Comparison of ENCODE assay signal across 15 cellular contexts in the genomic region with DNA sequence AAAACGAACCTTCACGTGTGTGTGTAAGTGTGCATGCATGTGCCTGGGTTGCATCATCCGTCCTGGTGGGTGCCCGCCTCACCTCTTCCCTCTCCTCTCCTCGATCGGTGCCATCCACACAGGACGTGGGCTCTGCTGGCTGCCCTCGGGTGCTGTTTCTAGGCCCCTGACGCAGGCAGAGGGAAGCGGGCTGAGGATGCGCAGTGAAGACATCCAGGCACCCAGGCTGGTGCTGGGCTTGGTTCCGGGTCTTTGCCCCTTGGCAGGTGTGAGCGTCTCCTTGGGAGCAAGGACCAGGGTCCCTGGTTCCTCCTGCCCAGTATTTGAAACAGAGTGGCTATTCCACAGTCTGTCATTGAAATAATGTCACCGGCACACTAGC. TPM values are rescaled to one million over a fixed set of nuclear protein-coding genes. Genes with fewer than 3 reads are reported as not detected.
DNase-seq lines count a peak whose midpoint lies in the region; ATAC-seq and TF ChIP-seq lines count a peak whose summit lies in the region.
"Had no signal": no experiment of that assay in that cellular context is flagged by ENCODE, and none has a peak within 500 bp of the region (broad histone marks: within the 10 kb centered on the region; RNA-seq: fewer than 3 reads in every experiment).

No MANE protein-coding gene starts in this region.

- peak overlapping the region in 9 of 10 donors; percentile 4 to 44 (median 38) for H3K4me3 ChIP-seq in heart right ventricle
- H3K4me3 ChIP-seq in psoas muscle: peak overlapping the region; percentile 38
- peak overlapping the region; percentile 25 for H3K4me3 ChIP-seq in upper lobe of right lung

- WGBS in heart right ventricle, 2 donors: 82 to 89% methylated on average over 14 of the region's 14 CpGs
- 87 to 90% (median 88%) methylated on average over 14 of the region's 14 CpGs for WGBS in psoas muscle, 3 donors

- DNase-seq in heart right ventricle (no peak), left cardiac atrium (no peak), psoas muscle (no peak), upper lobe of right lung (no peak), HK-2 (ENCODE audit: unreplicated experiment) (no peak)
- no peak for DNase-seq in effector memory CD8-positive, alpha-beta T cell
- no peak for DNase-seq in activated effector memory CD4-positive, alpha-beta T cell treated with anti-CD3 and anti-CD28 coated beads, Interleukin-2, amount 50 U/mL, for 16 hours
- no peak for DNase-seq in stimulated activated CD4-positive, alpha-beta T cell treated with anti-CD3 and anti-CD28 coated beads, Interleukin-2, amount 100 ng/mL, for 48 hours
- DNase-seq: immature natural killer cell, NCI-H1417, NCI-H524, T1000 had no signal

- H3K9me3 ChIP-seq in heart right ventricle: no peaks in the 10 kb centered on the region
- H3K9me3 ChIP-seq in psoas muscle: no peaks in the 10 kb centered on the region
- no peaks in the 10 kb centered on the region for H3K9me3 ChIP-seq in upper lobe of right lung

- no peak overlapping the region for H3K27ac Mint-ChIP-seq in effector memory CD8-positive, alpha-beta T cell
- H3K27ac Mint-ChIP-seq: activated CD8-positive, alpha-beta T cell treated with anti-CD3 and anti-CD28 coated beads for 36 hours; dendritic cell treated with granulocyte-macrophage colony-stimulating factor and Interleukin-4, amounts not matched to agents 40 ng/mL and 50 ng/mL, for 4 days had no signal

- TF ChIP-seq CTCF in heart right ventricle (IDR thresholded peaks at IDR 0.05): no peak
- TF ChIP-seq CTCF in psoas muscle (IDR thresholded peaks at IDR 0.05): no peak
- no peak for TF ChIP-seq CTCF in upper lobe of right lung (IDR thresholded peaks at IDR 0.05)

- H3K36me3 ChIP-seq in heart right ventricle (no peaks in the 10 kb centered on the region), psoas muscle (ENCODE audit: insufficient read depth in 1 of 2, low read depth in 1 of 2) (no peaks in the 10 kb centered on the region), upper lobe of right lung (no peaks in the 10 kb centered on the region)

- H3K4me3 Mint-ChIP-seq in effector memory CD8-positive, alpha-beta T cell: no peak overlapping the region
- H3K4me3 Mint-ChIP-seq: activated naive CD4-positive, alpha-beta T cell treated with anti-CD3 and anti-CD28 coated beads for 36 hours; dendritic cell treated with granulocyte-macrophage colony-stimulating factor and Interleukin-4, amounts not matched to agents 40 ng/mL and 50 ng/mL, for 4 days had no signal

- H3K36me3 Mint-ChIP-seq in effector memory CD8-positive, alpha-beta T cell (ENCODE audit: insufficient read depth): peaks cover 5% of the 10 kb centered on the region
- H3K36me3 Mint-ChIP-seq: immature natural killer cell had no signal

- peaks cover 3 to 22% (median 15%) of the 10 kb centered on the region in 9 donors for H3K4me1 ChIP-seq in heart right ventricle
- peaks cover 11% of the 10 kb centered on the region for H3K4me1 ChIP-seq in psoas muscle
- peaks cover 13% of the 10 kb centered on the region for H3K4me1 ChIP-seq in upper lobe of right lung

- H3K27ac ChIP-seq in heart right ventricle (peak overlapping the region in 9 of 10 donors; percentile 2 to 76 (median 60)), psoas muscle (no peak overlapping the region), upper lobe of right lung (no peak overlapping the region)

- H3K27me3 Mint-ChIP-seq in effector memory CD8-positive, alpha-beta T cell: no peaks in the 10 kb centered on the region
- H3K27me3 Mint-ChIP-seq: activated CD8-positive, alpha-beta T cell treated with anti-CD3 and anti-CD28 coated beads for 36 hours had no signal

- intact Hi-C loops in heart right ventricle (cut with DNase I) (no loop called here), left cardiac atrium (cut with DNase I) (no loop called here), psoas muscle (cut with DNase I) (no loop called here), upper lobe of right lung (cut with DNase I) (no loop called here)

- no peaks in the 10 kb centered on the region for H3K9me3 Mint-ChIP-seq in effector memory CD8-positive, alpha-beta T cell
- H3K9me3 Mint-ChIP-seq: activated CD8-positive, alpha-beta T cell treated with anti-CD3 and anti-CD28 coated beads for 36 hours; activated naive CD4-positive, alpha-beta T cell treated with anti-CD3 and anti-CD28 coated beads for 36 hours; dendritic cell treated with granulocyte-macrophage colony-stimulating factor and Interleukin-4, amounts not matched to agents 40 ng/mL and 50 ng/mL, for 4 days; immature natural killer cell had no signal

- ATAC-seq in heart right ventricle: peak in 2 of 8 donors; percentile 5 to 6
- ATAC-seq in left cardiac atrium: no peak
- peak; percentile 18 for ATAC-seq in effector memory CD8-positive, alpha-beta T cell (replicated peaks)
- no peak for ATAC-seq in psoas muscle
- ATAC-seq in upper lobe of right lung: no peak
- ATAC-seq: activated CD8-positive, alpha-beta T cell treated with anti-CD3 and anti-CD28 coated beads for 36 hours had no signal

- H3K4me1 Mint-ChIP-seq in effector memory CD8-positive, alpha-beta T cell (ENCODE audit: low read depth in 2 of 2): peaks cover 5 to 7% of the 10 kb centered on the region in 2 donors

- no peaks in the 10 kb centered on the region for H3K27me3 ChIP-seq in heart right ventricle
- no peaks in the 10 kb centered on the region for H3K27me3 ChIP-seq in psoas muscle (ENCODE audit: insufficient read depth in 3 of 3, low read length in 2 of 3)
- no peaks in the 10 kb centered on the region for H3K27me3 ChIP-seq in upper lobe of right lung

RNA-seq across cellular contexts. Expression of a gene that starts 6.2 kb away (rescaled TPM):
- total RNA-seq in heart right ventricle (10 to 100 TPM in 5 of 10 donors, 1 to 10 TPM in 5; 5.3 to 50.8 (median 10.5) TPM), left cardiac atrium (10 to 100 TPM; 42.7 to 44.0 TPM), psoas muscle (10 to 100 TPM; 12.1 to 15.2 (median 12.9) TPM), upper lobe of right lung (37.0 TPM)
- polyA plus RNA-seq in heart right ventricle (10 to 100 TPM; 16.4 to 19.5 TPM), psoas muscle (1 to 10 TPM; 9.2 to 10.0 (median 9.5) TPM)

RNA-seq across cellular contexts. Expression of a gene that starts 45.5 kb away (rescaled TPM):
- 10 to 100 TPM in 6 of 10 donors, 1 to 10 TPM in 4; 7.2 to 13.1 (median 10.5) TPM for total RNA-seq in heart right ventricle
- polyA plus RNA-seq in heart right ventricle: 1 to 10 TPM; 2.8 to 4.3 TPM
- total RNA-seq in left cardiac atrium: 1 to 10 TPM; 7.0 to 8.3 TPM
- 1 to 10 TPM; 4.6 to 8.2 (median 7.1) TPM for total RNA-seq in psoas muscle
- 1 to 10 TPM; 3.3 to 7.6 (median 4.2) TPM for polyA plus RNA-seq in psoas muscle
- total RNA-seq in upper lobe of right lung: 7.5 TPM

Comparison
In these comparisons a context has a peak if more than half of its experiments do, and no peak if none do; other contexts are left out.
1. H3K27ac ChIP-seq: peak in heart right ventricle (9 of 10); none in psoas muscle (single experiment) and upper lobe of right lung (single experiment).
2. Peak in every context shown above with its lines, with median percentiles within 50 percentile points of each other: H3K4me3 ChIP-seq.